In the genomic region with DNA sequence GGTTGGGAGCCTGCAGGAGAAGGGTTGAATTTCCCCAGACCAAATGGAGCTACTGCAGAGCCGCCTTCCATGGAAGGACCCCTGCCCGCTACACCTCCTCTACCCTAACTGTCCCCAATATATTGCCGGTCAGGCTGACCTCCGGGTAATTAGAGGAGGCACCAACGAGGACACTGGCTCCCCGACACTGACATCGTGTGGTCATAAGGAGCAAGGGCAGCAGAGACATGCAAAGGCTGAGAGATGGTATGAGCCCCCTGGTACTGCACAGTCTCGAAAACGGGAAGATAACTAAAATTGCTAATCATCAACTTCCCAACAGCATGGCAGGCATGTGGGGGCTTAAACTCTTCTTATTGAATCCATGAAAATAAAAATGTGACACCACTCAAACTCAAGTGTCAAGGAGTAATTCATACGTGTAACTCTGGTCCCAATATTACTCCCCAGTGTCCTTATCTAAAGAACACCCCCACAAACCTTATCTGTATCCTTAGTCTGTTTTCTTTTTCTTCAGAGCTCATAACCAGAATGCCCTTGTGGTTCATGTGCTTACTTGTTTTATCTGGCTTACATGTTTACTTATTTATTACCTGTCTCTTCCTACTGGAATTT, we compare ENCODE assay signal across 9 cellular contexts. TPM values are rescaled to one million over a fixed set of nuclear protein-coding genes. Genes with fewer than 3 reads are reported as not detected.
DNase-seq lines count a peak whose midpoint lies in the region; ATAC-seq, FAIRE-seq and TF ChIP-seq lines count a peak whose summit lies in the region.
"Had no signal": no experiment of that assay in that cellular context is flagged by ENCODE, and none has a peak within 500 bp of the region (broad histone marks: within the 10 kb centered on the region; RNA-seq: fewer than 3 reads in every experiment).

No MANE protein-coding gene starts in this region.

- H3K4me1 Mint-ChIP-seq in activated T-cell treated with anti-CD3 and anti-CD28 coated beads, Interleukin-2, amount 50 U/mL, for 72 hours (ENCODE audit: low read depth) = peaks cover 23% of the 10 kb centered on the region
- H3K4me1 Mint-ChIP-seq in activated T-helper 1 cell treated with anti-CD3 and anti-CD28 coated beads, Interleukin-12 subunit alpha, Interleukin-12 subunit beta, Interleukin-2, Interleukin-4 antibody, amounts not matched to agents 30 ng/mL and 10 ng/mL and 1 ng/mL, durations not matched to agents 14 hours and 24 hours and 36 hours (ENCODE audit: low read depth) = peaks cover 11% of the 10 kb centered on the region

- H3K4me1 ChIP-seq in cardiac muscle cell (ENCODE audit: low read depth) (peaks cover 19% of the 10 kb centered on the region), psoas muscle (peaks cover 17% of the 10 kb centered on the region)

- no peak overlapping the region for H3K4me3 ChIP-seq in cardiac muscle cell
- peak overlapping the region; percentile 39 for H3K4me3 ChIP-seq in psoas muscle

- H3K9me3 Mint-ChIP-seq in activated T-cell treated with anti-CD3 and anti-CD28 coated beads, Interleukin-2, amount 50 U/mL, for 72 hours = no peaks in the 10 kb centered on the region
- no peaks in the 10 kb centered on the region for H3K9me3 Mint-ChIP-seq in activated T-helper 1 cell treated with anti-CD3 and anti-CD28 coated beads, Interleukin-12 subunit alpha, Interleukin-12 subunit beta, Interleukin-2, Interleukin-4 antibody, amounts not matched to agents 30 ng/mL and 10 ng/mL and 1 ng/mL, durations not matched to agents 14 hours and 24 hours and 36 hours

- H3K9me3 ChIP-seq in cardiac muscle cell (ENCODE audit: low read depth) (no peaks in the 10 kb centered on the region), psoas muscle (no peaks in the 10 kb centered on the region)

- TF ChIP-seq CTCF in D721Med (IDR thresholded peaks at IDR 0.05; ENCODE audit: insufficient read depth, missing control alignments) (peak; percentile 66), cardiac muscle cell (IDR thresholded peaks at IDR 0.05; ENCODE audit: low read depth, low read length) (peak; percentile 97), psoas muscle (IDR thresholded peaks at IDR 0.05) (peak; percentile 87)

- peaks cover 2 to 4% of the 10 kb centered on the region in 2 donors for H3K36me3 Mint-ChIP-seq in activated T-cell treated with anti-CD3 and anti-CD28 coated beads, Interleukin-2, amount 50 U/mL, for 72 hours (ENCODE audit: insufficient read depth in 2 of 2)
- peaks cover 5% of the 10 kb centered on the region for H3K36me3 Mint-ChIP-seq in activated T-helper 1 cell treated with anti-CD3 and anti-CD28 coated beads, Interleukin-12 subunit alpha, Interleukin-12 subunit beta, Interleukin-2, Interleukin-4 antibody, amounts not matched to agents 30 ng/mL and 10 ng/mL and 1 ng/mL, durations not matched to agents 14 hours and 24 hours and 36 hours (ENCODE audit: low read depth)

- no peak overlapping the region for H3K27ac Mint-ChIP-seq in activated T-cell treated with anti-CD3 and anti-CD28 coated beads, Interleukin-2, amount 50 U/mL, for 72 hours
- no peak overlapping the region for H3K27ac Mint-ChIP-seq in activated T-helper 1 cell treated with anti-CD3 and anti-CD28 coated beads, Interleukin-12 subunit alpha, Interleukin-12 subunit beta, Interleukin-2, Interleukin-4 antibody, amounts not matched to agents 30 ng/mL and 10 ng/mL and 1 ng/mL, durations not matched to agents 14 hours and 24 hours and 36 hours

- H3K36me3 ChIP-seq in cardiac muscle cell (no peaks in the 10 kb centered on the region), psoas muscle (ENCODE audit: insufficient read depth in 1 of 2, low read depth in 1 of 2) (no peaks in the 10 kb centered on the region)

- no peak for FAIRE-seq in D721Med (lab: Jason Lieb, UNC)
- peak; percentile 81 for FAIRE-seq in GM19239 (lab: Jason Lieb, UNC)

- peaks cover 41% of the 10 kb centered on the region for H3K27me3 Mint-ChIP-seq in activated T-cell treated with anti-CD3 and anti-CD28 coated beads, Interleukin-2, amount 50 U/mL, for 72 hours (ENCODE audit: low read depth)
- peaks cover 49% of the 10 kb centered on the region for H3K27me3 Mint-ChIP-seq in activated T-helper 1 cell treated with anti-CD3 and anti-CD28 coated beads, Interleukin-12 subunit alpha, Interleukin-12 subunit beta, Interleukin-2, Interleukin-4 antibody, amounts not matched to agents 30 ng/mL and 10 ng/mL and 1 ng/mL, durations not matched to agents 14 hours and 24 hours and 36 hours (ENCODE audit: insufficient read depth)

- no peak overlapping the region for H3K4me3 Mint-ChIP-seq in activated T-cell treated with anti-CD3 and anti-CD28 coated beads, Interleukin-2, amount 50 U/mL, for 72 hours
- no peak overlapping the region for H3K4me3 Mint-ChIP-seq in activated T-helper 1 cell treated with anti-CD3 and anti-CD28 coated beads, Interleukin-12 subunit alpha, Interleukin-12 subunit beta, Interleukin-2, Interleukin-4 antibody, amounts not matched to agents 30 ng/mL and 10 ng/mL and 1 ng/mL, durations not matched to agents 14 hours and 24 hours and 36 hours

- WGBS in psoas muscle, 3 donors = 4 to 9% (median 8%) methylated on average over 10 of the region's 10 CpGs

- DNase-seq in D721Med (ENCODE audit: insufficient read length, low spot score) (no peak), GM19239 (ENCODE audit: insufficient read length, low spot score) (peak; percentile 65), NCI-H526 treated with DMSO at 0.1 percent for 48 hours (lab: John Stamatoyannopoulos, UW) (peak; percentile 14), cardiac muscle cell (ENCODE audit: low read depth in 1 of 2, low spot score in 1 of 2) (peak; percentile 76 to 80), psoas muscle (peak; percentile 47 to 72)
- peak; percentile 43 to 50 for DNase-seq in activated T-cell treated with anti-CD3 and anti-CD28 coated beads, Interleukin-2, amount 50 U/mL, for 72 hours
- DNase-seq in activated T-helper 1 cell treated with anti-CD3 and anti-CD28 coated beads, Interleukin-12 subunit alpha, Interleukin-12 subunit beta, Interleukin-2, Interleukin-4 antibody, amounts not matched to agents 30 ng/mL and 10 ng/mL and 1 ng/mL, durations not matched to agents 14 hours and 24 hours and 36 hours (ENCODE audit: low spot score) = no peak

- H3K27me3 ChIP-seq in cardiac muscle cell = no peaks in the 10 kb centered on the region
- H3K27me3 ChIP-seq in psoas muscle (ENCODE audit: insufficient read depth in 3 of 3, low read length in 2 of 3) = no peaks in the 10 kb centered on the region

- ATAC-seq in HG03139 (IDR thresholded peaks at IDR 0.05; ENCODE audit: unreplicated experiment) (peak; percentile 48), psoas muscle (peak in 3 of 4 donors; percentile 46 to 50 (median 47))
- peak; percentile 26 to 34 for ATAC-seq in activated T-cell treated with anti-CD3 and anti-CD28 coated beads, Interleukin-2, amount 50 U/mL, for 72 hours (replicated peaks in 1 of 2)

- no peak overlapping the region for H3K27ac ChIP-seq in cardiac muscle cell
- H3K27ac ChIP-seq in psoas muscle = no peak overlapping the region

- intact Hi-C loops in psoas muscle (cut with DNase I) = loop anchor here (2.0 to 5.0 kb wide), 5 partner anchors 36 to 291 kb away; a partner anchor contains a TSS
- intact Hi-C loops in activated T-helper 1 cell treated with anti-CD3 and anti-CD28 coated beads, Interleukin-12 subunit alpha, Interleukin-12 subunit beta, Interleukin-2, Interleukin-4 antibody, amounts not matched to agents 30 ng/mL and 10 ng/mL and 1 ng/mL, durations not matched to agents 14 hours and 24 hours and 36 hours (cut with micrococcal nuclease) = loop anchor here (1.0 to 2.0 kb wide), 2 partner anchors 57 to 293 kb away; a partner anchor contains a TSS

RNA-seq across cellular contexts. Expression of a gene that starts 4.4 kb away (rescaled TPM):
- 10 to 100 TPM; 12.0 to 15.1 TPM for total RNA-seq in activated T-cell treated with anti-CD3 and anti-CD28 coated beads, Interleukin-2, amount 50 U/mL, for 72 hours
- total RNA-seq in cardiac muscle cell (54.5 and 71.8 TPM in 2 replicates), psoas muscle (10 to 100 TPM; 14.2 to 25.5 (median 15.4) TPM)
- polyA plus RNA-seq in cardiac muscle cell (57.4 and 76.1 TPM in 2 replicates), psoas muscle (10 to 100 TPM; 21.5 to 24.7 (median 23.5) TPM)
- 16.5 and 17.2 TPM in 2 replicates for total RNA-seq in activated T-helper 1 cell treated with anti-CD3 and anti-CD28 coated beads, Interleukin-12 subunit alpha, Interleukin-12 subunit beta, Interleukin-2, Interleukin-4 antibody, amounts not matched to agents 30 ng/mL and 10 ng/mL and 1 ng/mL, durations not matched to agents 14 hours and 24 hours and 36 hours

RNA-seq across cellular contexts. Expression of a gene that starts 56.3 kb away (rescaled TPM):
- total RNA-seq in activated T-cell treated with anti-CD3 and anti-CD28 coated beads, Interleukin-2, amount 50 U/mL, for 72 hours = not detected
- total RNA-seq in cardiac muscle cell = 4.9 and 5.2 TPM in 2 replicates
- polyA plus RNA-seq in cardiac muscle cell = 4.4 and 5.4 TPM in 2 replicates
- total RNA-seq in psoas muscle = not detected
- polyA plus RNA-seq in psoas muscle = not detected
- total RNA-seq in activated T-helper 1 cell treated with anti-CD3 and anti-CD28 coated beads, Interleukin-12 subunit alpha, Interleukin-12 subunit beta, Interleukin-2, Interleukin-4 antibody, amounts not matched to agents 30 ng/mL and 10 ng/mL and 1 ng/mL, durations not matched to agents 14 hours and 24 hours and 36 hours = not detected in 2 replicates
- total RNA-seq: activated CD8-positive, alpha-beta memory T cell treated with anti-CD3 and anti-CD28 coated beads for 36 hours had no signal

Comparison
In these comparisons a context has a peak if more than half of its experiments do, and no peak if none do; other contexts are left out.
1. DNase-seq: peak in GM19239 (single experiment), NCI-H526 treated with DMSO at 0.1 percent for 48 hours (single experiment), activated T-cell treated with anti-CD3 and anti-CD28 coated beads, Interleukin-2, amount 50 U/mL, for 72 hours (2 of 2), cardiac muscle cell (2 of 2) and psoas muscle (2 of 2); none in D721Med (single experiment) and activated T-helper 1 cell treated with anti-CD3 and anti-CD28 coated beads, Interleukin-12 subunit alpha, Interleukin-12 subunit beta, Interleukin-2, Interleukin-4 antibody, amounts not matched to agents 30 ng/mL and 10 ng/mL and 1 ng/mL, durations not matched to agents 14 hours and 24 hours and 36 hours (single experiment).
2. Peak in every context shown above with its lines, with median percentiles within 50 percentile points of each other: CTCF ChIP-seq and ATAC-seq.